In the genomic region with DNA sequence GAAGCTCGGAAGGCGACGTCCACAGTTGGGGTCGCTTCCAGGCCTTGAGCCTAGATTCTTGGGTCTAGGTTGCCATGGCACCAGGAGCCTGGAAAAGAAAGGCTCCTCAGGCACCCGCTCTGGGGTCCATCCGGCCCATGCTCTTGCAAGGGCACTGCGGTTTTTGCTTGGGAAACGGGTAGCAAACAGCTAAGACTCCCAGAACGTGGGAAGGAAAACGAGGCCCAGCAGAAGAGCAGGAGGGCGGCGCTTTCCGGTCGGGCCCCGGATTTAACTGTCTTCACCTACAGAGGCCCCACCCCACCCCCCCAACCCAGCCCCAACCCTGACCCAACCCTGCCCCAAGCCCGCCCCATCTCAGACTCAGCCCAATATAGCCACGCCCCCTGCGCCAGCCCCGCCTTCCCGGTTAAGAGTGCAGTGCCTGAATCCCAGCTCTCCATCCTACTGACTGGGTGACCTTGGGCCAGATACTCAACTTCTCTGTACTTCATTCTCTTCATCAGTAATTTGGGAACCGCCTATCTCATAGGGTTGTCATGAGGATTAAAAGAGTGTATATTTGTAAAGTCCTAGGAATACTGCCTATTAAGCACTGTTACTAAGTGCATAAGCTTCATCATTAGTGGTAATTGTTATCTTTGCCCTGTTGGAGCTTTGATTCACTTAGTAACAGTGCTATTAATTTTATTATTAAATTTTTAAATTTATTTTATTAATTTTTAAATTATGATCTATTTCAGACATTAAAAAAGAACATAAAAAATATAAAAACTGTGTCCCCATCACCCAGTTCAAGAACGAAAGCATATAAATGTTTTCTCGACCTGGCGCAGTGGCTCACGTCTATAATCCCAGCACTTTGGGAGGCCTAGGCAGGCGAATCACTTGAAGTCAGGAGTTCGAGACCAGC, we compare ENCODE assay signal across 1 cellular context.
TF ChIP-seq lines count a peak whose summit lies in the region.

No MANE protein-coding gene starts in this region.

TF ChIP-seq in HCT116, 20 proteins besides CTCF, POLR2A, EP300 and RAD21 (continued from another document):
- TF ChIP-seq, protein P1, sequence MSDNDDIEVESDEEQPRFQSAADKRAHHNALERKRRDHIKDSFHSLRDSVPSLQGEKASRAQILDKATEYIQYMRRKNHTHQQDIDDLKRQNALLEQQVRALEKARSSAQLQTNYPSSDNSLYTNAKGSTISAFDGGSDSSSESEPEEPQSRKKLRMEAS (IDR thresholded peaks at IDR 0.05): no peak
